ENCODE assay signal across 8 cellular contexts in genomic region chr22:20552913-20553401, GRCh38. TPM values are rescaled to one million over a fixed set of nuclear protein-coding genes. Genes with fewer than 3 reads are reported as not detected.
DNase-seq lines count a peak whose midpoint lies in the region; ATAC-seq, FAIRE-seq and TF ChIP-seq lines count a peak whose summit lies in the region.

No MANE protein-coding gene starts in this region.

- H2AK9ac ChIP-seq in IMR-90 (replicated peaks; ENCODE audit: low read depth, low read length, poor library complexity), result no peak overlapping the region

- H3K9me3 ChIP-seq in IMR-90 (ENCODE audit: control insufficient read depth, insufficient read depth, low read length) (no peaks in the 10 kb centered on the region), kidney (ENCODE audit: control insufficient read depth in 1 of 2, low read length in 2 of 2) (no peaks in the 10 kb centered on the region), spleen (no peaks in the 10 kb centered on the region)

- FAIRE-seq in kidney (lab: Jason Lieb, UNC), result peak; percentile 57

- BruUV-seq in IMR-90 (replicated peaks; lab: Mats Ljungman, UMichigan), result no TSS peak

- TF ChIP-seq CTCF in IMR-90 (conservative IDR thresholded peaks at IDR 0.05; ENCODE audit: low read depth, low read length) (no peak), brain microvascular endothelial cell (IDR thresholded peaks at IDR 0.05; ENCODE audit: low read depth, low read length, missing control alignments) (no peak), kidney (IDR thresholded peaks at IDR 0.05; ENCODE audit: borderline replicate concordance, extremely low read depth, insufficient read depth) (no peak), spleen (IDR thresholded peaks at IDR 0.05 in 8 of 11, conservative IDR thresholded peaks at IDR 0.05 in 3 of 11) (no peak)

- intact Hi-C loops in IMR-90 (cut with micrococcal nuclease) (loop anchor here (5.0 kb wide), 1 partner anchor 46 kb away; the partner anchor contains the start of gene MED15), kidney (cut with DNase I) (no loop called here), spleen (cut with DNase I; ENCODE audit: low total_unique reads) (no loop called here)

- H3K36me3 ChIP-seq in IMR-90 (ENCODE audit: control insufficient read depth, insufficient read depth, low read length), result peaks cover 48% of the 10 kb centered on the region
- peaks cover 58% of the 10 kb centered on the region for H3K36me3 ChIP-seq in brain microvascular endothelial cell (replicated peaks)
- peaks cover 10 to 11% of the 10 kb centered on the region in 2 donors for H3K36me3 ChIP-seq in kidney (ENCODE audit: control insufficient read depth in 1 of 2, insufficient read depth in 2 of 2, low read length in 2 of 2)
- H3K36me3 ChIP-seq in spleen, result peaks cover 3 to 77% (median 49%) of the 10 kb centered on the region in 6 donors

- peak overlapping the region; percentile 80; the same call in 1 of the 2 replicates for H3K4ac ChIP-seq in IMR-90 (ENCODE audit: low read depth, low read length)

- peaks cover 42 to 96% of the 10 kb centered on the region in 2 experiments for H3K79me1 ChIP-seq in IMR-90 (ENCODE audit: low read depth in 1 of 2, low read length in 2 of 2)

- H4K5ac ChIP-seq in IMR-90 (ENCODE audit: low read depth, low read length), result no peak overlapping the region

- H4K91ac ChIP-seq in IMR-90 (ENCODE audit: insufficient read depth, low read depth, low read length), result 0 out of 2 replicates have a peak overlapping the region, but pooled peaks have one; percentile 55

- peak overlapping the region; percentile 73 for H2BK5ac ChIP-seq in IMR-90 (ENCODE audit: low read depth, low read length, poor library complexity, severe bottlenecking)

- peak overlapping the region; percentile 19; the same call in 1 of the 2 replicates for H3K4me2 ChIP-seq in IMR-90 (ENCODE audit: low read depth, low read length)

- in situ Hi-C loops in IMR-90 (cut with MboI; ENCODE audit: low sequenced_read_pairs) (no loop called here), brain microvascular endothelial cell (cut with HindIII; ENCODE audit: low pct_ligation_motif_present, low sequenced_read_pairs) (no loop called here)

- H3K56ac ChIP-seq in IMR-90 (ENCODE audit: extremely low read depth, insufficient read depth, low read length), result no peak overlapping the region; the same call in 1 of the 2 replicates

- POLR2A ChIA-PET in IMR-90 (lab: Charles Lee; ENCODE audit: unreplicated experiment), result no interaction called here

- H3K4me1 ChIP-seq in IMR-90 (ENCODE audit: control insufficient read depth, insufficient read depth, low read length) (peaks cover 49% of the 10 kb centered on the region), kidney (ENCODE audit: control insufficient read depth in 1 of 2, insufficient read depth in 1 of 2, low read depth in 1 of 2, low read length in 2 of 2) (peaks cover 55 to 73% of the 10 kb centered on the region in 2 donors), spleen (peaks cover 89 to 100% (median 97%) of the 10 kb centered on the region in 6 donors)

- peak overlapping the region; percentile 76; the same call in 1 of the 2 replicates for H2AK5ac ChIP-seq in IMR-90 (ENCODE audit: low read depth, low read length)

- no peaks in the 10 kb centered on the region for H3K27me3 ChIP-seq in IMR-90 (ENCODE audit: control insufficient read depth, insufficient read depth, low read length)
- H3K27me3 ChIP-seq in brain microvascular endothelial cell (replicated peaks), result no peaks in the 10 kb centered on the region
- H3K27me3 ChIP-seq in spleen (replicated peaks in 1 of 7), result no peaks in the 10 kb centered on the region

- H3K9me1 ChIP-seq in IMR-90 (ENCODE audit: insufficient read depth, low read length), result peaks cover 62% of the 10 kb centered on the region

- no peak overlapping the region for H3K18ac ChIP-seq in IMR-90 (ENCODE audit: low read depth, low read length)

- dilution Hi-C loops in IMR-90 (cut with HindIII; ENCODE audit: low sequenced_read_pairs, unreplicated experiment), result no loop called here

- no peak overlapping the region for H3K23ac ChIP-seq in IMR-90 (ENCODE audit: low read depth, low read length)

- DNase-seq in IMR-90, result peak; percentile 83
- DNase-seq in brain microvascular endothelial cell, result peak; percentile 77
- DNase-seq in kidney, result no peak
- DNase-seq in spleen, result peak; percentile 74
- DNase-seq in medulla oblongata (ENCODE audit: extremely low spot score), result no peak
- DNase-seq in NCI-H510A (lab: John Stamatoyannopoulos, UW), result no peak

- peaks cover 88% of the 10 kb centered on the region for H4K20me1 ChIP-seq in IMR-90 (ENCODE audit: insufficient read depth, low read length)

- no peak overlapping the region for H3K9ac ChIP-seq in IMR-90 (ENCODE audit: low read depth, low read length)
- peak overlapping the region in 1 of 2 donors; percentile 38 for H3K9ac ChIP-seq in kidney (ENCODE audit: low read length in 2 of 2)

- H3K4me3 ChIP-seq in IMR-90 (ENCODE audit: insufficient read depth, low read depth, low read length), result no peak overlapping the region
- no peak overlapping the region for H3K4me3 ChIP-seq in brain microvascular endothelial cell (ENCODE audit: low read depth, low read length)
- H3K4me3 ChIP-seq in kidney (ENCODE audit: low read length in 2 of 2), result no peak overlapping the region
- peak overlapping the region in 1 of 8 donors; percentile 38 for H3K4me3 ChIP-seq in spleen

- TF ChIP-seq RAD21 in IMR-90 (IDR thresholded peaks at IDR 0.05; ENCODE audit: low read length), result no peak

- H3K27ac ChIP-seq in IMR-90 (ENCODE audit: insufficient read depth, low read length), result peak overlapping the region; percentile 83
- H3K27ac ChIP-seq in brain microvascular endothelial cell, result peak overlapping the region; percentile 94
- peak overlapping the region; percentile 78 to 90 for H3K27ac ChIP-seq in kidney (ENCODE audit: low read depth in 2 of 2, low read length in 2 of 2)
- peak overlapping the region; percentile 74 to 91 (median 84) for H3K27ac ChIP-seq in spleen

- ATAC-seq in IMR-90 (ENCODE audit: low read depth) (peak; percentile 65), HG03565 (IDR thresholded peaks at IDR 0.05; ENCODE audit: unreplicated experiment) (no peak), GM19455 (IDR thresholded peaks at IDR 0.05; ENCODE audit: unreplicated experiment) (no peak)

- H3K14ac ChIP-seq in IMR-90 (replicated peaks; ENCODE audit: low read depth, low read length), result no peak overlapping the region

- no peak overlapping the region for H2BK20ac ChIP-seq in IMR-90 (ENCODE audit: low read depth, low read length)

- H2AFZ ChIP-seq in IMR-90 (replicated peaks; ENCODE audit: low read length, poor library complexity), result peak overlapping the region; percentile 37

- WGBS in IMR-90 (ENCODE audit: extremely low coverage in 2 of 2, insufficient read length in 1 of 2), 2 experiments, result no CpG with 5 or more reads among the region's 8 CpGs
- WGBS in spleen, 5 donors, result 70 to 79% (median 71%) methylated on average over 8 of the region's 8 CpGs

- CTCF ChIA-PET in IMR-90 (lab: Yijun Ruan, JAX), result interaction anchor here (0.9 to 1.5 kb wide), 3 partner anchors 12 to 26 kb away, joined by 3 to 16 read pairs (median 3); no protein-coding TSS in a partner anchor

- no peak overlapping the region for H2BK15ac ChIP-seq in IMR-90 (ENCODE audit: low read depth, low read length)

- no peak for TF ChIP-seq POLR2A in IMR-90 (IDR thresholded peaks at IDR 0.05; ENCODE audit: low read depth, low read length)
- TF ChIP-seq POLR2A in spleen (IDR thresholded peaks at IDR 0.05), result no peak

- H4K8ac ChIP-seq in IMR-90 (ENCODE audit: low read depth in 2 of 2, low read length in 2 of 2), result peak overlapping the region in 1 of 2 experiments; percentile 22; a peak in 1 of 4 replicates

- H2BK120ac ChIP-seq in IMR-90 (ENCODE audit: low read depth, low read length), result 0 out of 2 replicates have a peak overlapping the region, but pooled peaks have one; percentile 31

TF ChIP-seq in IMR-90, 13 proteins besides CTCF, POLR2A, EP300 and RAD21:
- no peak for TF ChIP-seq NFE2L2 (IDR thresholded peaks at IDR 0.05; ENCODE audit: low read depth, low read length)
- TF ChIP-seq CEBPB (IDR thresholded peaks at IDR 0.05; ENCODE audit: low read depth, low read length), result no peak
- no peak for TF ChIP-seq SMC3 (IDR thresholded peaks at IDR 0.05; ENCODE audit: low read depth, low read length)
- TF ChIP-seq MAZ (IDR thresholded peaks at IDR 0.05; ENCODE audit: borderline replicate concordance, low read depth, low read length), result no peak
- TF ChIP-seq BHLHE40 (IDR thresholded peaks at IDR 0.05; ENCODE audit: low read depth, low read length), result peak; percentile 84
- TF ChIP-seq MAFK (IDR thresholded peaks at IDR 0.05; ENCODE audit: low read depth, low read length), result no peak
- TF ChIP-seq RFX5 (IDR thresholded peaks at IDR 0.05; ENCODE audit: low read depth, low read length), result no peak
- no peak for TF ChIP-seq RCOR1 (IDR thresholded peaks at IDR 0.05; ENCODE audit: insufficient replicate concordance, low read length)
- TF ChIP-seq MXI1 (IDR thresholded peaks at IDR 0.05; ENCODE audit: borderline replicate concordance, low read depth, low read length), result peak; percentile 51; the same call in 1 of the 2 replicates
TF ChIP-seq in IMR-90: peak in this region for 2.

RNA-seq across cellular contexts. Expression of gene MED15, which starts 45.5 kb away (rescaled TPM):
- total RNA-seq in IMR-90 (2012; rRNA removed) (19.0 and 22.8 TPM in 2 replicates), kidney (102 TPM), spleen (100 to 1,000 TPM in 4 of 7 donors, 10 to 100 TPM in 3; 76.4 to 162 (median 118) TPM)
- polyA plus RNA-seq in IMR-90 (2012; rRNA removed) (68.8 and 71.5 TPM in 2 replicates), kidney (ENCODE audit: insufficient read depth, low read depth, low replicate concordance) (31.7 TPM), spleen (10 to 100 TPM; 32.2 to 80.1 (median 78.3) TPM)
- polyA plus RNA-seq in IMR-90 (2012; cell fraction: cytosol; rRNA removed), result 43.1 and 81.0 TPM in 2 replicates
- polyA plus RNA-seq in IMR-90 (2012; cell fraction: nucleus; rRNA removed; ENCODE audit: low replicate concordance), result 269 and 514 TPM in 2 replicates

RNA-seq across cellular contexts. Expression of gene KLHL22, which starts 57.4 kb away (rescaled TPM):
- 25.8 and 27.1 TPM in 2 replicates for total RNA-seq in IMR-90 (2012; rRNA removed)
- 28.7 and 30.1 TPM in 2 replicates for polyA plus RNA-seq in IMR-90 (2012; rRNA removed)
- polyA plus RNA-seq in IMR-90 (2012; cell fraction: cytosol; rRNA removed), result 14.3 and 46.6 TPM in 2 replicates
- 70.3 and 122 TPM in 2 replicates for polyA plus RNA-seq in IMR-90 (2012; cell fraction: nucleus; rRNA removed; ENCODE audit: low replicate concordance)
- total RNA-seq in kidney, result 22.4 TPM
- 24.3 TPM for polyA plus RNA-seq in kidney (ENCODE audit: insufficient read depth, low read depth, low replicate concordance)
- 10 to 100 TPM; 20.9 to 40.6 (median 36.0) TPM for total RNA-seq in spleen
- 10 to 100 TPM; 14.0 to 20.8 (median 15.4) TPM for polyA plus RNA-seq in spleen

Comparison
In these comparisons a context has a peak if more than half of its experiments do, and no peak if none do; other contexts are left out.
1. DNase-seq: peak in IMR-90 (single experiment), brain microvascular endothelial cell (single experiment) and spleen (single experiment); none in kidney (single experiment), medulla oblongata (single experiment) and NCI-H510A (single experiment).
2. Peak in every context shown above with its lines, with median percentiles within 50 percentile points of each other: H3K27ac ChIP-seq.